In genomic region chr13:45464687-45465453, GRCh38 we compare ENCODE assay signal across 8 cellular contexts. TPM values are rescaled to one million over a fixed set of nuclear protein-coding genes. Genes with fewer than 3 reads are reported as not detected.
A peak's percentile ranks its signal among the peaks of the same experiment; 100 is the strongest.
DNase-seq lines count a peak whose midpoint lies in the region; ATAC-seq and TF ChIP-seq lines count a peak whose summit lies in the region.

TSS of gene COG3 (plus strand) at chr13:45464939. CDS start at chr13:45465037, 98 bp downstream.

- TF ChIP-seq CTCF in Panc1 (IDR thresholded peaks at IDR 0.05): peak; percentile 9; the same call in 1 of the 2 replicates

- H3K27me3 ChIP-seq in Panc1 (ENCODE audit: control insufficient read depth, insufficient read depth, low read length) (no peaks in the 10 kb centered on the region), mucosa of rectum (ENCODE audit: control insufficient read depth in 2 of 2, insufficient read depth in 2 of 2, low read length in 2 of 2) (no peaks in the 10 kb centered on the region)

- no peaks in the 10 kb centered on the region for H3K9me3 Mint-ChIP-seq in activated T-cell treated with anti-CD3 and anti-CD28 coated beads, Interleukin-2, amount 50 U/mL, for 4 hours

- intact Hi-C loops in Panc1 (cut with micrococcal nuclease; ENCODE audit: unreplicated experiment): no loop called here

- H3K4me3 ChIP-seq in Panc1 (ENCODE audit: low read depth in 2 of 2, low read length in 2 of 2) (peak within 1 kb of the TSS; percentile 74 to 91), mucosa of rectum (ENCODE audit: low read length in 2 of 2) (peak within 1 kb of the TSS; percentile 84 to 96)

- peak; percentile 94 for ATAC-seq in GM21723 (IDR thresholded peaks at IDR 0.05; ENCODE audit: unreplicated experiment)
- ATAC-seq in Panc1: peak; percentile 100
- peak; percentile 96 to 98 for ATAC-seq in activated T-cell treated with anti-CD3 and anti-CD28 coated beads, Interleukin-2, amount 50 U/mL, for 4 hours

- CTCF ChIA-PET in Panc1 (lab: Charles Lee): no interaction called here

- POLR2A ChIA-PET in Panc1 (lab: Charles Lee): no interaction called here

- H3K9me3 ChIP-seq in Panc1 (ENCODE audit: control insufficient read depth, insufficient read depth, low read depth, low read length): no peaks in the 10 kb centered on the region
- no peaks in the 10 kb centered on the region for H3K9me3 ChIP-seq in mucosa of rectum (ENCODE audit: control insufficient read depth in 2 of 2, low read length in 2 of 2)

- H3K4me1 ChIP-seq in Panc1 (ENCODE audit: control insufficient read depth, insufficient read depth, low read length) (peaks cover 5% of the 10 kb centered on the region), mucosa of rectum (ENCODE audit: control insufficient read depth in 2 of 2, insufficient read depth in 2 of 2, low read length in 2 of 2) (peaks cover 25 to 29% of the 10 kb centered on the region in 2 donors)

- BruUV-seq in Panc1 (replicated peaks; lab: Mats Ljungman, UMichigan): no TSS peak

- no peaks in the 10 kb centered on the region for H3K27me3 Mint-ChIP-seq in activated T-cell treated with anti-CD3 and anti-CD28 coated beads, Interleukin-2, amount 50 U/mL, for 4 hours (ENCODE audit: low read depth)

- peaks cover 4% of the 10 kb centered on the region; the same call in 1 of the 2 replicates for H3K36me3 ChIP-seq in Panc1 (ENCODE audit: control insufficient read depth, insufficient read depth, low read length)
- H3K36me3 ChIP-seq in mucosa of rectum (ENCODE audit: control insufficient read depth in 2 of 2, insufficient read depth in 2 of 2, low read length in 2 of 2): no peaks in the 10 kb centered on the region

- peak within 1 kb of the TSS; percentile 93 for H3K4me3 Mint-ChIP-seq in activated T-cell treated with anti-CD3 and anti-CD28 coated beads, Interleukin-2, amount 50 U/mL, for 4 hours

- H3K36me3 Mint-ChIP-seq in activated T-cell treated with anti-CD3 and anti-CD28 coated beads, Interleukin-2, amount 50 U/mL, for 4 hours (ENCODE audit: insufficient read depth): peaks cover 9% of the 10 kb centered on the region

- TF ChIP-seq POLR2A in erythroblast (IDR thresholded peaks at IDR 0.05; ENCODE audit: low read length): peak; percentile 81

- H3K4me1 Mint-ChIP-seq in activated T-cell treated with anti-CD3 and anti-CD28 coated beads, Interleukin-2, amount 50 U/mL, for 4 hours (ENCODE audit: low read depth): peaks cover 56% of the 10 kb centered on the region

- H3K9ac ChIP-seq in mucosa of rectum (ENCODE audit: low read depth in 1 of 2, low read length in 2 of 2): peak within 1 kb of the TSS; percentile 85 to 91

- DNase-seq in DMS79 (lab: John Stamatoyannopoulos, UW): peak; percentile 90
- DNase-seq in KG1 (lab: John Stamatoyannopoulos, UW): peak; percentile 86
- DNase-seq in Panc1 (ENCODE audit: low read depth, low spot score): peak; percentile 74
- DNase-seq in activated T-cell treated with anti-CD3 and anti-CD28 coated beads, Interleukin-2, amount 50 U/mL, for 4 hours: peak; percentile 92
- DNase-seq in erythroblast (lab: John Stamatoyannopoulos, UW): peak; percentile 95 to 97
- peak; percentile 96 for DNase-seq in stimulated activated CD8-positive, alpha-beta memory T cell treated with anti-CD3 and anti-CD28 coated beads, Interleukin-4, amount 100 ng/mL, for 48 hours

- H3K27ac ChIP-seq in Panc1 (ENCODE audit: low read length): peak within 1 kb of the TSS; percentile 85
- peak within 1 kb of the TSS; percentile 92 to 94 for H3K27ac ChIP-seq in mucosa of rectum (ENCODE audit: low read depth in 2 of 2, low read length in 2 of 2)

- in situ Hi-C loops in Panc1 (cut with HindIII; ENCODE audit: low pct_unique_long_range_greater_than_20kb, low sequenced_read_pairs): no loop called here

RNA-seq across cellular contexts. Expression of gene COG3, which starts in this region (rescaled TPM):
- total RNA-seq in Panc1 (2021; ENCODE audit: unreplicated experiment): 13.6 TPM
- polyA plus RNA-seq in Panc1 (2012; ENCODE audit: insufficient read length): 8.3 TPM
- 10 to 100 TPM; 21.7 to 23.6 (median 22.0) TPM for total RNA-seq in activated T-cell treated with anti-CD3 and anti-CD28 coated beads, Interleukin-2, amount 50 U/mL, for 4 hours

Comparison
In these comparisons a context has a peak if more than half of its experiments do, and no peak if none do; other contexts are left out.
1. Peak in every context shown above with its lines: DNase-seq, ATAC-seq, H3K4me3 ChIP-seq and H3K27ac ChIP-seq.